ENCODE assay signal across 22 cellular contexts in genomic region chr2:109342451-109342850, GRCh38.
"Had no signal": no experiment of that assay in that cellular context is flagged by ENCODE, and none has a peak within 500 bp of the region (broad histone marks: within the 10 kb centered on the region; RNA-seq: fewer than 3 reads in every experiment).

No MANE protein-coding gene starts in this region.

- DNase-seq: activated CD4-positive, alpha-beta memory T cell treated with anti-CD3 and anti-CD28 coated beads, Interleukin-2, amount 10 ng/mL, durations not matched to agents 7 days and 5 days; activated CD4-positive, alpha-beta T cell treated with anti-CD3 and anti-CD28 coated beads for 36 hours; activated CD4-positive, alpha-beta T cell treated with anti-CD3 and anti-CD28 coated beads, Interleukin-2, amount 50 U/mL, for 1 hour; activated CD8-positive, alpha-beta memory T cell treated with anti-CD3 and anti-CD28 coated beads, Interleukin-2, amount 50 U/mL, for 48 hours; activated naive CD4-positive, alpha-beta T cell treated with anti-CD3 and anti-CD28 coated beads, Interleukin-2, amount 50 U/mL, for 16 hours; activated naive CD8-positive, alpha-beta T cell treated with anti-CD3 and anti-CD28 coated beads, Interleukin-2, amount 10 ng/mL, durations not matched to agents 7 days and 5 days; activated T-cell treated with anti-CD3 and anti-CD28 coated beads, Interleukin-2, amount 50 U/mL, for 1 hour; anterior cingulate cortex; central memory CD4-positive, alpha-beta T cell; Karpas-422; NCI-H1105 treated with DMSO at 0.1 percent for 48 hours; NCI-H1436 treated with DMSO at 0.1 percent for 48 hours; NCI-H187; NCI-H2081; NCI-H2227 treated with DMSO at 0.1 percent for 48 hours; NCI-H446 treated with DMSO at 0.1 percent for 48 hours; NCI-H524 treated with DMSO at 0.1 percent for 48 hours; NCI-H748 treated with DMSO at 0.1 percent for 48 hours; T-helper 1 cell had no signal

- H3K27ac Mint-ChIP-seq: activated CD4-positive, alpha-beta memory T cell treated with anti-CD3 and anti-CD28 coated beads, Interleukin-2, amount 10 ng/mL, durations not matched to agents 7 days and 5 days; activated CD4-positive, alpha-beta T cell treated with anti-CD3 and anti-CD28 coated beads for 36 hours; activated naive CD8-positive, alpha-beta T cell treated with anti-CD3 and anti-CD28 coated beads, Interleukin-2, amount 10 ng/mL, durations not matched to agents 7 days and 5 days had no signal

- H3K36me3 Mint-ChIP-seq: activated naive CD8-positive, alpha-beta T cell treated with anti-CD3 and anti-CD28 coated beads, Interleukin-2, amount 10 ng/mL, durations not matched to agents 7 days and 5 days had no signal

- H3K36me3 ChIP-seq: adrenal gland had no signal

- H3K4me3 Mint-ChIP-seq: activated CD4-positive, alpha-beta memory T cell treated with anti-CD3 and anti-CD28 coated beads, Interleukin-2, amount 10 ng/mL, durations not matched to agents 7 days and 5 days; activated CD4-positive, alpha-beta T cell treated with anti-CD3 and anti-CD28 coated beads for 36 hours; activated naive CD8-positive, alpha-beta T cell treated with anti-CD3 and anti-CD28 coated beads, Interleukin-2, amount 10 ng/mL, durations not matched to agents 7 days and 5 days had no signal

- H3K4me1 ChIP-seq: adrenal gland had no signal

- ATAC-seq: activated CD4-positive, alpha-beta T cell treated with anti-CD3 and anti-CD28 coated beads for 36 hours had no signal

- H3K9me3 Mint-ChIP-seq: activated CD4-positive, alpha-beta memory T cell treated with anti-CD3 and anti-CD28 coated beads, Interleukin-2, amount 10 ng/mL, durations not matched to agents 7 days and 5 days; activated naive CD8-positive, alpha-beta T cell treated with anti-CD3 and anti-CD28 coated beads, Interleukin-2, amount 10 ng/mL, durations not matched to agents 7 days and 5 days had no signal

- H3K27ac ChIP-seq: adrenal gland, SK-N-MC, VCaP had no signal

- H3K9me3 ChIP-seq: adrenal gland had no signal

- H3K27me3 ChIP-seq: adrenal gland had no signal

- H3K4me3 ChIP-seq: adrenal gland, SK-N-MC had no signal
